ENCODE assay signal across 5 cellular contexts in genomic region chr11:15430381-15430780, GRCh38.
"Had no signal": no experiment of that assay in that cellular context is flagged by ENCODE, and none has a peak within 500 bp of the region (broad histone marks: within the 10 kb centered on the region; RNA-seq: fewer than 3 reads in every experiment).

No MANE protein-coding gene starts in this region.

- H3K4me3 ChIP-seq: GM23338, K562 had no signal

- DNase-seq: H9, HCEC 1CT, IMR-90 had no signal

- ATAC-seq: GM23338, K562 had no signal
